Comparison of ENCODE assay signal across 8 cellular contexts in the genomic region with DNA sequence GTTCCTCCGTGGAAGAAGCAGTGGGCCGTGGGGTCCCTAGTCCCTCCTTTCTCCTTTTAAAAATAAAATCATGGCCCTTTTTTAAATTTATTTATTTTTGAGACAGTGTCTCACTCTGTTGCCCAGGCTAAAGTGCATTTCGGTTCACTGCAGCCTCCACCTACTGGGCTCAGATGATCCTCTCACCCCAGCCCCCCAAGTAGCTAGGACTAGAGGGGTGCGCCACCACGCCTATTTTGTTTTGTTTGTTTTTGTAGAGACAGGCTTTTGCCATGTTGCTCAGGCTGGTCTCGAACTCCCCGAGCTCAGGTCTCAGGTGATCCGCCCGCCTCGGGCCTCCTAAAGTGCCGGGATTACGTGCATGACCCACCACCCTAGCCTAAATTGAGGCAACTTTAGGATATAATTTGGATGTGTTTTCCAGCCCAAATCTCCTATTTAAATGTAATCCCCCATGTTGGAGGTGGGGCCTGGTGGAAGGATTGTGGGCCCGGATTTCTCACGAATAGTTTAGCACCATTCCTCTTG. TPM values are rescaled to one million over a fixed set of nuclear protein-coding genes. Genes with fewer than 3 reads are reported as not detected.
DNase-seq lines count a peak whose midpoint lies in the region; ATAC-seq and TF ChIP-seq lines count a peak whose summit lies in the region.

No MANE protein-coding gene starts in this region.

- H3K27ac Mint-ChIP-seq in activated CD4-positive, alpha-beta T cell treated with anti-CD3 and anti-CD28 coated beads, Interleukin-2, amount 10 ng/mL, durations not matched to agents 24 days and 14 days: peak overlapping the region; percentile 99
- no peak overlapping the region for H3K27ac Mint-ChIP-seq in neural progenitor cell

- H3K4me3 Mint-ChIP-seq in activated CD4-positive, alpha-beta T cell treated with anti-CD3 and anti-CD28 coated beads, Interleukin-2, amount 10 ng/mL, durations not matched to agents 24 days and 14 days: peak overlapping the region; percentile 98
- no peak overlapping the region for H3K4me3 Mint-ChIP-seq in neural progenitor cell

- H3K79me2 ChIP-seq in neural progenitor cell (ENCODE audit: low read depth) (no peaks in the 10 kb centered on the region), hepatocyte (no peaks in the 10 kb centered on the region)

- H3K4me1 ChIP-seq in foreskin keratinocyte (no peaks in the 10 kb centered on the region), neural progenitor cell (no peaks in the 10 kb centered on the region), hepatocyte (ENCODE audit: insufficient read depth) (no peaks in the 10 kb centered on the region)

- peaks cover 5% of the 10 kb centered on the region for H3K9me3 Mint-ChIP-seq in activated CD4-positive, alpha-beta T cell treated with anti-CD3 and anti-CD28 coated beads, Interleukin-2, amount 10 ng/mL, durations not matched to agents 24 days and 14 days
- H3K9me3 Mint-ChIP-seq in neural progenitor cell: peaks cover 52% of the 10 kb centered on the region

- H3K4me3 ChIP-seq in WERI-Rb-1 (ENCODE audit: low read depth, low read length) (peak overlapping the region; percentile 99), neural progenitor cell (no peak overlapping the region), hepatocyte (no peak overlapping the region)

- H3K36me3 ChIP-seq in WERI-Rb-1: peaks cover 10% of the 10 kb centered on the region
- no peaks in the 10 kb centered on the region for H3K36me3 ChIP-seq in neural progenitor cell
- no peaks in the 10 kb centered on the region for H3K36me3 ChIP-seq in hepatocyte (replicated peaks; ENCODE audit: insufficient read depth, low read depth)

- no peak overlapping the region for H3K9ac ChIP-seq in neural progenitor cell

- H4K20me1 ChIP-seq in neural progenitor cell (ENCODE audit: low read depth) (no peaks in the 10 kb centered on the region), hepatocyte (ENCODE audit: insufficient read depth, poor library complexity, severe bottlenecking) (no peaks in the 10 kb centered on the region)

- no peak overlapping the region for H3K4me2 ChIP-seq in neural progenitor cell
- no peak overlapping the region for H3K4me2 ChIP-seq in hepatocyte

- ATAC-seq in foreskin keratinocyte (no peak), HG02763 (IDR thresholded peaks at IDR 0.05; ENCODE audit: unreplicated experiment) (no peak)

- 89% methylated on average over 14 of the region's 14 CpGs for WGBS in hepatocyte (ENCODE audit: low lambda C conversion rate, missing lambda C conversion rate)

- H3K27ac ChIP-seq in WERI-Rb-1: peak overlapping the region; percentile 90
- peak overlapping the region; percentile 74 for H3K27ac ChIP-seq in foreskin keratinocyte
- peak overlapping the region; percentile 64 for H3K27ac ChIP-seq in substantia nigra (ENCODE audit: low read depth, low read length, poor library complexity, severe bottlenecking)
- H3K27ac ChIP-seq in neural progenitor cell: no peak overlapping the region
- H3K27ac ChIP-seq in hepatocyte: no peak overlapping the region

- no peak overlapping the region for H2AFZ ChIP-seq in neural progenitor cell (replicated peaks)
- no peak overlapping the region for H2AFZ ChIP-seq in hepatocyte

- H3K4me1 Mint-ChIP-seq in activated CD4-positive, alpha-beta T cell treated with anti-CD3 and anti-CD28 coated beads, Interleukin-2, amount 10 ng/mL, durations not matched to agents 24 days and 14 days: peaks cover 9% of the 10 kb centered on the region
- H3K4me1 Mint-ChIP-seq in neural progenitor cell: no peaks in the 10 kb centered on the region

- H3F3A ChIP-seq in neural progenitor cell (ENCODE audit: low read depth): no peaks in the 10 kb centered on the region

- no peaks in the 10 kb centered on the region for H3K27me3 ChIP-seq in WERI-Rb-1 (ENCODE audit: insufficient read depth, low read depth, severe bottlenecking)
- H3K27me3 ChIP-seq in foreskin keratinocyte: no peaks in the 10 kb centered on the region
- no peaks in the 10 kb centered on the region for H3K27me3 ChIP-seq in neural progenitor cell
- no peaks in the 10 kb centered on the region for H3K27me3 ChIP-seq in hepatocyte

- no peaks in the 10 kb centered on the region for H3K9me2 ChIP-seq in hepatocyte (replicated peaks; ENCODE audit: insufficient read depth)

- peak; percentile 62 for DNase-seq in activated CD4-positive, alpha-beta T cell treated with anti-CD3 and anti-CD28 coated beads, Interleukin-2, amount 10 ng/mL, durations not matched to agents 24 days and 14 days
- no peak for DNase-seq in activated CD4-positive, alpha-beta T cell treated with anti-CD3 and anti-CD28 coated beads, Interleukin-2, amount 50 U/mL, for 48 hours
- DNase-seq in WERI-Rb-1 (no peak), foreskin keratinocyte (no peak), substantia nigra (lab: John Stamatoyannopoulos, UW) (no peak), neural progenitor cell (ENCODE audit: low spot score) (no peak), hepatocyte (ENCODE audit: low spot score) (no peak)

- no peaks in the 10 kb centered on the region for H3K9me3 ChIP-seq in WERI-Rb-1 (ENCODE audit: severe bottlenecking)
- H3K9me3 ChIP-seq in neural progenitor cell (ENCODE audit: low read depth): peaks cover 26% of the 10 kb centered on the region
- peaks cover 6% of the 10 kb centered on the region for H3K9me3 ChIP-seq in hepatocyte (ENCODE audit: low read depth)

- intact Hi-C loops in activated CD4-positive, alpha-beta T cell treated with anti-CD3 and anti-CD28 coated beads, Interleukin-2, amount 10 ng/mL, durations not matched to agents 24 days and 14 days (cut with micrococcal nuclease): no loop called here

- no peak for TF ChIP-seq CTCF in WERI-Rb-1 (IDR thresholded peaks at IDR 0.05; ENCODE audit: low read depth, low read length)
- no peak for TF ChIP-seq CTCF in foreskin keratinocyte (conservative IDR thresholded peaks at IDR 0.05)
- TF ChIP-seq CTCF in neural progenitor cell (IDR thresholded peaks at IDR 0.05): no peak
- TF ChIP-seq CTCF in hepatocyte (IDR thresholded peaks at IDR 0.05; ENCODE audit: poor library complexity): no peak

- H3K36me3 Mint-ChIP-seq in activated CD4-positive, alpha-beta T cell treated with anti-CD3 and anti-CD28 coated beads, Interleukin-2, amount 10 ng/mL, durations not matched to agents 24 days and 14 days (ENCODE audit: low read depth): peaks cover 33% of the 10 kb centered on the region
- no peaks in the 10 kb centered on the region for H3K36me3 Mint-ChIP-seq in neural progenitor cell

- H3K27me3 Mint-ChIP-seq in activated CD4-positive, alpha-beta T cell treated with anti-CD3 and anti-CD28 coated beads, Interleukin-2, amount 10 ng/mL, durations not matched to agents 24 days and 14 days: no peaks in the 10 kb centered on the region
- peaks cover 6% of the 10 kb centered on the region for H3K27me3 Mint-ChIP-seq in neural progenitor cell (ENCODE audit: insufficient read depth, low read depth)

RNA-seq across cellular contexts. Expression of a gene that starts 0.8 kb away (rescaled TPM):
- total RNA-seq in activated CD4-positive, alpha-beta T cell treated with anti-CD3 and anti-CD28 coated beads, Interleukin-2, amount 10 ng/mL, durations not matched to agents 24 days and 14 days: 18.7 and 22.6 TPM in 2 replicates
- total RNA-seq in foreskin keratinocyte: 10.0 and 10.5 TPM in 2 replicates
- 0.99 and 1.0 TPM in 2 replicates for polyA plus RNA-seq in foreskin keratinocyte
- not detected in 2 replicates for total RNA-seq in neural progenitor cell (ENCODE audit: low replicate concordance)
- total RNA-seq in hepatocyte: not detected in 2 replicates
- not detected in 2 replicates for polyA plus RNA-seq in hepatocyte

Comparison
In these comparisons a context has a peak if more than half of its experiments do, and no peak if none do; other contexts are left out.
1. H3K27ac ChIP-seq: peak in WERI-Rb-1 (single experiment), foreskin keratinocyte (single experiment) and substantia nigra (single experiment); none in neural progenitor cell (single experiment) and hepatocyte (single experiment).
2. RNA of a gene that starts 0.8 kb away (total RNA-seq): 18.7 to 22.6 TPM in activated CD4-positive, alpha-beta T cell treated with anti-CD3 and anti-CD28 coated beads, Interleukin-2, amount 10 ng/mL, durations not matched to agents 24 days and 14 days and 10.0 to 10.5 TPM in foreskin keratinocyte; not detected in neural progenitor cell and not detected in hepatocyte; every median in the first group is over 10 times any median in the second.